3 cellular contexts compared by ENCODE assay signal in the genomic region with DNA sequence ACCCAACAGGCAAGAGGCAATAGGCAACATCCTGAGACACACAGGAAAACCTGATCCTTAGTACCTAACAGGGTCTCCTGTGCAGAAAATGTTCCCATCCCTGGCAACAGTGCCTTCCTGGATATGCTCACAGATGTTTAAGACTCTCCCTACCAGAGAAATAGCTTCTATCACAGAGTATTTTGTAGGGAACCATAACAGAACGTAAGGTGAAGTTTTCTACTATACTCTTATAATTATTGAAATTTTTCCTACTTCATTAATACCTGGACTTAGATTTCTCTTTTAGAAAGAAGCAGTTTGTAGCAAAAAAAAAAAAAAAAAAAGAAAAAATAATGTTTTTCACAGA.
TF ChIP-seq lines count a peak whose summit lies in the region.

No MANE protein-coding gene starts in this region.

TF ChIP-seq in SK-N-SH, 30 proteins besides CTCF, POLR2A, EP300 and RAD21:
- TF ChIP-seq, protein P1, sequence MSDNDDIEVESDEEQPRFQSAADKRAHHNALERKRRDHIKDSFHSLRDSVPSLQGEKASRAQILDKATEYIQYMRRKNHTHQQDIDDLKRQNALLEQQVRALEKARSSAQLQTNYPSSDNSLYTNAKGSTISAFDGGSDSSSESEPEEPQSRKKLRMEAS (IDR thresholded peaks at IDR 0.05; ENCODE audit: low read depth), result no peak
- TF ChIP-seq MEF2A (IDR thresholded peaks at IDR 0.05; ENCODE audit: borderline replicate concordance, low read depth) (no peak), JUND (IDR thresholded peaks at IDR 0.05) (no peak), GABPA (IDR thresholded peaks at IDR 0.05; ENCODE audit: low read depth) (no peak), POLR2AphosphoS5 (IDR thresholded peaks at IDR 0.05; ENCODE audit: low read depth, low read length) (no peak), SIN3A (IDR thresholded peaks at IDR 0.05; ENCODE audit: borderline replicate concordance, low read depth, low read length) (no peak), EZH2phosphoT487 (IDR thresholded peaks at IDR 0.05; ENCODE audit: borderline replicate concordance, low read depth) (no peak), FOXJ3 (CRISPR knock-in tag; IDR thresholded peaks at IDR 0.05) (no peak), NRF1 (IDR thresholded peaks at IDR 0.05; ENCODE audit: low read depth, low read length) (no peak), TAF1 (IDR thresholded peaks at IDR 0.05; ENCODE audit: borderline replicate concordance, low read depth, low read length) (no peak), FOSL2 (IDR thresholded peaks at IDR 0.05; ENCODE audit: borderline replicate concordance, low read depth) (no peak)
- TF ChIP-seq, protein P2, sequence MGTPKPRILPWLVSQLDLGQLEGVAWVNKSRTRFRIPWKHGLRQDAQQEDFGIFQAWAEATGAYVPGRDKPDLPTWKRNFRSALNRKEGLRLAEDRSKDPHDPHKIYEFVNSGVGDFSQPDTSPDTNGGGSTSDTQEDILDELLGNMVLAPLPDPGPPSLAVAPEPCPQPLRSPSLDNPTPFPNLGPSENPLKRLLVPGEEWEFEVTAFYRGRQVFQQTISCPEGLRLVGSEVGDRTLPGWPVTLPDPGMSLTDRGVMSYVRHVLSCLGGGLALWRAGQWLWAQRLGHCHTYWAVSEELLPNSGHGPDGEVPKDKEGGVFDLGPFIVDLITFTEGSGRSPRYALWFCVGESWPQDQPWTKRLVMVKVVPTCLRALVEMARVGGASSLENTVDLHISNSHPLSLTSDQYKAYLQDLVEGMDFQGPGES (IDR thresholded peaks at IDR 0.05; ENCODE audit: low read depth, low read length), result no peak

TF ChIP-seq in SK-N-SH treated with all-trans-retinoic acid at 6 μM for 48 hours, 23 proteins besides CTCF, POLR2A, EP300 and RAD21:
- TF ChIP-seq SNAI2 (CRISPR knock-in tag; IDR thresholded peaks at IDR 0.05) (no peak), BACH2 (CRISPR knock-in tag; IDR thresholded peaks at IDR 0.05; ENCODE audit: borderline replicate concordance) (no peak), PPARA (CRISPR knock-in tag; IDR thresholded peaks at IDR 0.05; ENCODE audit: borderline replicate concordance) (no peak), RARB (CRISPR knock-in tag; IDR thresholded peaks at IDR 0.05) (no peak), ZFP3 (CRISPR knock-in tag; IDR thresholded peaks at IDR 0.05) (no peak), ESRRG (CRISPR knock-in tag; IDR thresholded peaks at IDR 0.05) (no peak), ZNF565 (CRISPR knock-in tag; conservative IDR thresholded peaks at IDR 0.05; ENCODE audit: low read depth) (no peak), ARNTL (CRISPR knock-in tag; IDR thresholded peaks at IDR 0.05; ENCODE audit: borderline replicate concordance, low read depth) (no peak), CREB5 (CRISPR knock-in tag; IDR thresholded peaks at IDR 0.05; ENCODE audit: low read depth) (no peak), ZC3H10 (CRISPR knock-in tag; IDR thresholded peaks at IDR 0.05) (no peak), ZNF70 (CRISPR knock-in tag; IDR thresholded peaks at IDR 0.05) (no peak), TOX (CRISPR knock-in tag; IDR thresholded peaks at IDR 0.05; ENCODE audit: borderline replicate concordance) (no peak), ZNF8 (CRISPR knock-in tag; IDR thresholded peaks at IDR 0.05) (no peak), OSR1 (CRISPR knock-in tag; IDR thresholded peaks at IDR 0.05) (no peak), CSDC2 (CRISPR knock-in tag; IDR thresholded peaks at IDR 0.05) (no peak)
- TF ChIP-seq, protein P3, sequence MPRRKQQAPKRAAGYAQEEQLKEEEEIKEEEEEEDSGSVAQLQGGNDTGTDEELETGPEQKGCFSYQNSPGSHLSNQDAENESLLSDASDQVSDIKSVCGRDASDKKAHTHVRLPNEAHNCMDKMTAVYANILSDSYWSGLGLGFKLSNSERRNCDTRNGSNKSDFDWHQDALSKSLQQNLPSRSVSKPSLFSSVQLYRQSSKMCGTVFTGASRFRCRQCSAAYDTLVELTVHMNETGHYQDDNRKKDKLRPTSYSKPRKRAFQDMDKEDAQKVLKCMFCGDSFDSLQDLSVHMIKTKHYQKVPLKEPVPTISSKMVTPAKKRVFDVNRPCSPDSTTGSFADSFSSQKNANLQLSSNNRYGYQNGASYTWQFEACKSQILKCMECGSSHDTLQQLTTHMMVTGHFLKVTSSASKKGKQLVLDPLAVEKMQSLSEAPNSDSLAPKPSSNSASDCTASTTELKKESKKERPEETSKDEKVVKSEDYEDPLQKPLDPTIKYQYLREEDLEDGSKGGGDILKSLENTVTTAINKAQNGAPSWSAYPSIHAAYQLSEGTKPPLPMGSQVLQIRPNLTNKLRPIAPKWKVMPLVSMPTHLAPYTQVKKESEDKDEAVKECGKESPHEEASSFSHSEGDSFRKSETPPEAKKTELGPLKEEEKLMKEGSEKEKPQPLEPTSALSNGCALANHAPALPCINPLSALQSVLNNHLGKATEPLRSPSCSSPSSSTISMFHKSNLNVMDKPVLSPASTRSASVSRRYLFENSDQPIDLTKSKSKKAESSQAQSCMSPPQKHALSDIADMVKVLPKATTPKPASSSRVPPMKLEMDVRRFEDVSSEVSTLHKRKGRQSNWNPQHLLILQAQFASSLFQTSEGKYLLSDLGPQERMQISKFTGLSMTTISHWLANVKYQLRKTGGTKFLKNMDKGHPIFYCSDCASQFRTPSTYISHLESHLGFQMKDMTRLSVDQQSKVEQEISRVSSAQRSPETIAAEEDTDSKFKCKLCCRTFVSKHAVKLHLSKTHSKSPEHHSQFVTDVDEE (CRISPR knock-in tag; IDR thresholded peaks at IDR 0.05), result no peak
TF ChIP-seq in SK-N-SH treated with all-trans-retinoic acid at 6 μM for 48 hours: peak in this region for 0.

TF ChIP-seq in IMR-90, 13 proteins besides CTCF, POLR2A, EP300 and RAD21:
- TF ChIP-seq RCOR1 (IDR thresholded peaks at IDR 0.05; ENCODE audit: insufficient replicate concordance, low read length), result no peak
- TF ChIP-seq BHLHE40 (IDR thresholded peaks at IDR 0.05; ENCODE audit: low read depth, low read length), result no peak
- TF ChIP-seq MXI1 (IDR thresholded peaks at IDR 0.05; ENCODE audit: borderline replicate concordance, low read depth, low read length), result no peak
- TF ChIP-seq CEBPB (IDR thresholded peaks at IDR 0.05; ENCODE audit: low read depth, low read length), result no peak
- no peak for TF ChIP-seq NFE2L2 (IDR thresholded peaks at IDR 0.05; ENCODE audit: low read depth, low read length)
